ENCODE assay signal across 22 cellular contexts in genomic region chr7:106807474-106807873, GRCh38. TPM values are rescaled to one million over a fixed set of nuclear protein-coding genes. Genes with fewer than 3 reads are reported as not detected.
"Had no signal": no experiment of that assay in that cellular context is flagged by ENCODE, and none has a peak within 500 bp of the region (broad histone marks: within the 10 kb centered on the region; RNA-seq: fewer than 3 reads in every experiment).

No MANE protein-coding gene starts in this region.

- H3K36me3 ChIP-seq: colonic mucosa, left ventricle myocardium inferior, thoracic aorta, vagina had no signal

- H3K27ac ChIP-seq: colonic mucosa, dorsolateral prefrontal cortex, left ventricle myocardium inferior, thoracic aorta, vagina, VCaP had no signal

- H3K4me3 ChIP-seq: colonic mucosa, dorsolateral prefrontal cortex, left ventricle myocardium inferior, thoracic aorta, vagina had no signal

- DNase-seq: activated CD4-positive, alpha-beta memory T cell treated with anti-CD3 and anti-CD28 coated beads, Interleukin-2, amount 10 ng/mL, durations not matched to agents 7 days and 5 days; activated CD4-positive, alpha-beta T cell treated with anti-CD3 and anti-CD28 coated beads, Interleukin-2, amount 10 ng/mL, durations not matched to agents 24 days and 14 days; activated effector memory CD4-positive, alpha-beta T cell treated with anti-CD3 and anti-CD28 coated beads, Interleukin-2, amount 50 U/mL, for 16 hours; activated naive CD4-positive, alpha-beta T cell treated with anti-CD3 and anti-CD28 coated beads, Interleukin-2, amount 10 ng/mL, durations not matched to agents 7 days and 5 days; activated T-cell treated with anti-CD3 and anti-CD28 coated beads for 4 hours; amygdala; colonic mucosa; dorsolateral prefrontal cortex; effector memory CD8-positive, alpha-beta T cell; hippocampal formation; left ventricle myocardium inferior; naive thymus-derived CD4-positive, alpha-beta T cell; small intestine; stimulated activated CD4-positive, alpha-beta T cell treated with anti-CD3 and anti-CD28 coated beads, Interleukin-2, amount 100 ng/mL, for 24 hours had no signal

- H3K4me1 ChIP-seq: colonic mucosa, vagina had no signal

- H3K27me3 ChIP-seq: colonic mucosa, vagina had no signal

- H3K9me3 ChIP-seq: colonic mucosa, left ventricle myocardium inferior, thoracic aorta, vagina had no signal

- FAIRE-seq: bronchial epithelial cell, endothelial cell of umbilical vein, frontal cortex, small intestine had no signal

RNA-seq across cellular contexts. Expression of gene PIK3CG, which starts 57.6 kb away (rescaled TPM):
- total RNA-seq: bronchial epithelial cell, neural crest cell, renal cortical epithelial cell had no signal
